11 cellular contexts compared by ENCODE assay signal in the genomic region with DNA sequence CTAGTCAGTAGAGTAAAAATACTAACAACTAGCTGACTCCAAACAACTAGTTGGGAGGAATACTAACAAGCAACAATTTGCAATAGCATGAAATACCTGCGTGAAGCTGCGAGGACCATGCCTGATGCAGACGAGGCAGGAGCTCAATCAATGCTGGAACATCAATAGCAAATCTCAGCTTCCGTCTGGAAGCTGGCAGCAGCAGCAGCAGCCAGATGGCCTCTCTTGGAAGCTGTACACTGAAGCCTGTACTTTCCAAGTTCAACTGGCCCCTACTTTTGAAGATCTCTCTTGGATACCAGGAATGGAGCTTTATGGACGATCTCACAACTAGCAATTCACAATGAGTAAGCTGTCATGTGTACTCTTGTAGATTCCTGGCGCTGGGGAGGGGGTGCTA. TPM values are rescaled to one million over a fixed set of nuclear protein-coding genes. Genes with fewer than 3 reads are reported as not detected.
DNase-seq lines count a peak whose midpoint lies in the region; ATAC-seq, FAIRE-seq and TF ChIP-seq lines count a peak whose summit lies in the region.
"Had no signal": no experiment of that assay in that cellular context is flagged by ENCODE, and none has a peak within 500 bp of the region (broad histone marks: within the 10 kb centered on the region; RNA-seq: fewer than 3 reads in every experiment).

No MANE protein-coding gene starts in this region.

- ATAC-seq in activated CD8-positive, alpha-beta T cell treated with anti-CD3 and anti-CD28 coated beads for 36 hours = no peak

- intact Hi-C loops in activated CD8-positive, alpha-beta T cell treated with anti-CD3 and anti-CD28 coated beads for 36 hours (cut with micrococcal nuclease) = no loop called here

- H3K27ac ChIP-seq in small intestine (ENCODE audit: low read depth in 1 of 2, low read length in 1 of 2) = peak overlapping the region; percentile 71 to 81
- H3K27ac ChIP-seq: testis had no signal

- FAIRE-seq in small intestine (lab: Jason Lieb, UNC) = no peak
- FAIRE-seq: G401.6 had no signal

- no peaks in the 10 kb centered on the region for H3K9me3 ChIP-seq in small intestine (ENCODE audit: control insufficient read depth, low read depth)
- H3K9me3 ChIP-seq: testis had no signal

- no peak for DNase-seq in T-helper 2 cell treated with Interferon-gamma antibody and Interleukin-4, amounts not matched to agents 5 μg/mL and 100 μg/mL, for 36 hours (ENCODE audit: low spot score)
- DNase-seq in T-helper 2 cell (no peak), fibroblast of peridontal ligament (ENCODE audit: extremely low read depth) (peak; percentile 29), small intestine (no peak), HuH-7 (ENCODE audit: low spot score) (no peak), DMS79 (lab: John Stamatoyannopoulos, UW) (no peak), ACHN (no peak)
- DNase-seq in activated CD8-positive, alpha-beta T cell treated with anti-CD3 and anti-CD28 coated beads for 36 hours = no peak
- DNase-seq: NCI-H1417 treated with DMSO at 0.1 percent for 48 hours, testis had no signal

- peaks cover 0 to 11% of the 10 kb centered on the region in 2 donors for H3K4me1 ChIP-seq in small intestine (ENCODE audit: control insufficient read depth in 2 of 2, insufficient read depth in 1 of 2, low read depth in 1 of 2, low read length in 1 of 2)

- no peak overlapping the region for H3K4me3 ChIP-seq in small intestine (ENCODE audit: low read depth in 1 of 2, low read length in 2 of 2)
- H3K4me3 ChIP-seq: testis had no signal

- POLR2A ChIA-PET in activated CD8-positive, alpha-beta T cell treated with anti-CD3 and anti-CD28 coated beads for 36 hours (lab: Charles Lee) = interaction anchor here (1.2 to 1.3 kb wide), 2 partner anchors 13 to 146 kb away, joined by 3 to 5 read pairs; no protein-coding TSS in a partner anchor

- in situ Hi-C loops in ACHN (cut with HindIII; ENCODE audit: low pct_ligation_motif_present, low pct_unique_long_range_greater_than_20kb, low sequenced_read_pairs) = no loop called here

- no peaks in the 10 kb centered on the region for H3K36me3 ChIP-seq in small intestine (ENCODE audit: control insufficient read depth in 2 of 2, insufficient read depth in 2 of 2, low read length in 2 of 2)

- no peak for TF ChIP-seq CTCF in activated CD8-positive, alpha-beta T cell treated with anti-CD3 and anti-CD28 coated beads for 36 hours (IDR thresholded peaks at IDR 0.05)

- CTCF ChIA-PET in activated CD8-positive, alpha-beta T cell treated with anti-CD3 and anti-CD28 coated beads for 36 hours (lab: Charles Lee) = no interaction called here

- peaks cover 69% of the 10 kb centered on the region for H3K4me1 Mint-ChIP-seq in T-helper 2 cell treated with Interferon-gamma antibody and Interleukin-4, amounts not matched to agents 5 μg/mL and 100 μg/mL, for 36 hours (ENCODE audit: low read depth)
- H3K4me1 Mint-ChIP-seq in activated CD8-positive, alpha-beta T cell treated with anti-CD3 and anti-CD28 coated beads for 36 hours (ENCODE audit: low read depth) = peaks cover 72% of the 10 kb centered on the region

- WGBS in small intestine, 3 donors = 58 to 83% (median 74%) methylated on average over 6 of the region's 6 CpGs

- H3K27ac Mint-ChIP-seq in T-helper 2 cell treated with Interferon-gamma antibody and Interleukin-4, amounts not matched to agents 5 μg/mL and 100 μg/mL, for 36 hours = peak overlapping the region; percentile 88
- peak overlapping the region; percentile 88 for H3K27ac Mint-ChIP-seq in activated CD8-positive, alpha-beta T cell treated with anti-CD3 and anti-CD28 coated beads for 36 hours

- peaks cover 35% of the 10 kb centered on the region for H3K36me3 Mint-ChIP-seq in T-helper 2 cell treated with Interferon-gamma antibody and Interleukin-4, amounts not matched to agents 5 μg/mL and 100 μg/mL, for 36 hours (ENCODE audit: low read depth)
- peaks cover 4% of the 10 kb centered on the region for H3K36me3 Mint-ChIP-seq in activated CD8-positive, alpha-beta T cell treated with anti-CD3 and anti-CD28 coated beads for 36 hours (ENCODE audit: low read depth)

- H3K4me3 Mint-ChIP-seq in T-helper 2 cell treated with Interferon-gamma antibody and Interleukin-4, amounts not matched to agents 5 μg/mL and 100 μg/mL, for 36 hours = peak overlapping the region; percentile 61
- H3K4me3 Mint-ChIP-seq in activated CD8-positive, alpha-beta T cell treated with anti-CD3 and anti-CD28 coated beads for 36 hours = no peak overlapping the region

- no peaks in the 10 kb centered on the region for H3K27me3 ChIP-seq in small intestine (ENCODE audit: control insufficient read depth in 2 of 2, insufficient read depth in 2 of 2, low read length in 2 of 2)
- H3K27me3 ChIP-seq: testis had no signal

- H3K27me3 Mint-ChIP-seq in T-helper 2 cell treated with Interferon-gamma antibody and Interleukin-4, amounts not matched to agents 5 μg/mL and 100 μg/mL, for 36 hours (ENCODE audit: low read depth) = no peaks in the 10 kb centered on the region
- no peaks in the 10 kb centered on the region for H3K27me3 Mint-ChIP-seq in activated CD8-positive, alpha-beta T cell treated with anti-CD3 and anti-CD28 coated beads for 36 hours

- H3K9me3 Mint-ChIP-seq in T-helper 2 cell treated with Interferon-gamma antibody and Interleukin-4, amounts not matched to agents 5 μg/mL and 100 μg/mL, for 36 hours = peaks cover 19% of the 10 kb centered on the region
- H3K9me3 Mint-ChIP-seq in activated CD8-positive, alpha-beta T cell treated with anti-CD3 and anti-CD28 coated beads for 36 hours = no peaks in the 10 kb centered on the region

RNA-seq across cellular contexts. Expression of gene THBS1, which starts 47.9 kb away (rescaled TPM):
- 1 to 10 TPM in 1 of 2 experiments, under 1 TPM in 1; 0.54 to 1.1 TPM for total RNA-seq in activated CD8-positive, alpha-beta T cell treated with anti-CD3 and anti-CD28 coated beads for 36 hours
- 10 to 100 TPM in 1 of 3 donors, 1 to 10 TPM in 2; 2.0 to 69.8 (median 3.5) TPM for polyA plus RNA-seq in small intestine
